In the genomic region with DNA sequence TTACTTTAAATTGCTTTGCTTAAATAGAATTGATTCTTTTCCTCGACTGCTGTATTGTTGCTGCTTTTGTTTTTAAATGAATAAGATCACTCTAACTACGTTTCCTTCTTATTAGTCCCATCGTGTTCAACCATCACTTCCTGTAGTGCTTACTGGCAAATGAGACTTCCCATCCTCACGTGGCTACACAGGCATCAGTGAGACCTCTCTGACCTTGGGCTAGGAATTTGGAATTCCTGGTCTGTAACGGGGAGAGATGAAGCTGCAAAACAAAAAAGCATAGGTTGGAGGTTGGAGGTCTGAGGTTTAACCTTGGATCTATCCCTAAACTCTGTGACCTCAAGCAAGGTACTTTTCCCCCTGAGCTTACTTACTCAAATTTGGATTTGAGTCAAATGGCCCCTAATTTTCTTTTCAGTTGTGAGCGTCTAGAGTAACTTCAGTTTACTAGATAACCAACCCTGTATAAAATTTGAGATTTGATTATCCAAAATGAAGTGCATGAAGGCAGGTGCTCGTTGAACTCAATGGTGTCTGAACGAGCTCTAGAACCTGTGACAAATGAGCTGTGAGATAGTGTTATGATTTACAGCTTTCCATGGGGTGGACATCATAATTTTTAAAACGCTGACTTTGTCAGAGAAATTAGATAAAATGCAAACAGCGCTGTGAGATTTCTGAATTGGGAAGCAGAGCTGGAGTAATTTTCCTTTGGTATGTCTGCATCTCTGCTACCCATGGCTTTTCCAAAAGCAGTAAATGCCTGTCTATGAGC, we compare ENCODE assay signal across 13 cellular contexts.
"Had no signal": no experiment of that assay in that cellular context is flagged by ENCODE, and none has a peak within 500 bp of the region (broad histone marks: within the 10 kb centered on the region; RNA-seq: fewer than 3 reads in every experiment).

No MANE protein-coding gene starts in this region.

- H3K4me3 ChIP-seq: colonic mucosa, hepatocyte, smooth muscle cell, vagina had no signal

- H3K27me3 ChIP-seq: colonic mucosa, hepatocyte, vagina had no signal

- H3K9me3 ChIP-seq: colonic mucosa, vagina had no signal

- H3K27ac Mint-ChIP-seq: activated CD8-positive, alpha-beta T cell treated with anti-CD3 and anti-CD28 coated beads, Interleukin-2, amount 10 ng/mL, durations not matched to agents 7 days and 5 days; activated naive CD4-positive, alpha-beta T cell treated with anti-CD3 and anti-CD28 coated beads for 36 hours had no signal

- H3K4me3 Mint-ChIP-seq: activated CD8-positive, alpha-beta T cell treated with anti-CD3 and anti-CD28 coated beads, Interleukin-2, amount 10 ng/mL, durations not matched to agents 7 days and 5 days; activated naive CD4-positive, alpha-beta T cell treated with anti-CD3 and anti-CD28 coated beads for 36 hours had no signal

- DNase-seq: activated CD4-positive, alpha-beta T cell treated with anti-CD3 and anti-CD28 coated beads for 48 hours; activated CD8-positive, alpha-beta memory T cell treated with anti-CD3 and anti-CD28 coated beads, Interleukin-2, amount 50 U/mL, for 48 hours; activated CD8-positive, alpha-beta T cell treated with anti-CD3 and anti-CD28 coated beads, Interleukin-2, amount 10 ng/mL, durations not matched to agents 7 days and 5 days; activated naive CD4-positive, alpha-beta T cell treated with anti-CD3 and anti-CD28 coated beads for 36 hours; caudate nucleus; colonic mucosa; effector CD4-positive, alpha-beta T cell; kidney; midbrain had no signal

- H3K36me3 ChIP-seq: colonic mucosa, vagina had no signal

- H3K4me1 ChIP-seq: parathyroid adenoma, vagina had no signal

- H3K4me2 ChIP-seq: hepatocyte, smooth muscle cell had no signal

- H3K27ac ChIP-seq: colonic mucosa, hepatocyte, parathyroid adenoma, vagina had no signal

- ATAC-seq: activated CD8-positive, alpha-beta T cell treated with anti-CD3 and anti-CD28 coated beads, Interleukin-2, amount 10 ng/mL, durations not matched to agents 7 days and 5 days had no signal

- H3K9me3 Mint-ChIP-seq: activated naive CD4-positive, alpha-beta T cell treated with anti-CD3 and anti-CD28 coated beads for 36 hours had no signal

- H3K9ac ChIP-seq: parathyroid adenoma had no signal
